ENCODE assay signal across 8 cellular contexts in genomic region chr21:46368533-46369285, GRCh38. TPM values are rescaled to one million over a fixed set of nuclear protein-coding genes. Genes with fewer than 3 reads are reported as not detected.
DNase-seq lines count a peak whose midpoint lies in the region; ATAC-seq and TF ChIP-seq lines count a peak whose summit lies in the region.

No MANE protein-coding gene starts in this region.

- no peaks in the 10 kb centered on the region for H3K4me1 Mint-ChIP-seq in GM23338
- peaks cover 16 to 17% of the 10 kb centered on the region in 2 donors for H3K4me1 Mint-ChIP-seq in natural killer cell

- H3K4me3 ChIP-seq in GM12864 (ENCODE audit: low read depth, low read length) (peak overlapping the region; percentile 18; the same call in 1 of the 2 replicates), GM23338 (no peak overlapping the region), uterus (no peak overlapping the region)

- H3F3A ChIP-seq in GM23338 (replicated peaks; ENCODE audit: low read depth), result peaks cover 23% of the 10 kb centered on the region; the same call in 1 of the 2 replicates

- TF ChIP-seq POLR2A in uterus (IDR thresholded peaks at IDR 0.05), result no peak

- DNase-seq in GM12864 (ENCODE audit: low read depth), result no peak
- DNase-seq in GM23338 (ENCODE audit: low spot score), result no peak
- peak; percentile 15 for DNase-seq in activated CD4-positive, alpha-beta T cell treated with anti-CD3 and anti-CD28 coated beads, Interleukin-2, amount 50 U/mL, for 1 hour
- DNase-seq in natural killer cell, result peak; percentile 30
- no peak for DNase-seq in uterus
- no peak for DNase-seq in epidermal melanocyte (ENCODE audit: insufficient read length, low spot score)
- no peak for DNase-seq in hippocampal formation (lab: John Stamatoyannopoulos, UW)
- DNase-seq in DMS53 treated with DMSO at 0.1 percent for 48 hours (lab: John Stamatoyannopoulos, UW; ENCODE audit: unreplicated experiment), result no peak

- H3K36me3 ChIP-seq in GM23338 (ENCODE audit: insufficient read depth) (peaks cover under 1% of the 10 kb centered on the region; the same call in 1 of the 2 replicates), uterus (no peaks in the 10 kb centered on the region)

- H3K9me2 ChIP-seq in GM23338 (ENCODE audit: insufficient read depth), result no peaks in the 10 kb centered on the region

- no peaks in the 10 kb centered on the region for H3K9me3 ChIP-seq in uterus

- ATAC-seq in GM23338 (no peak), natural killer cell (peak; percentile 75 to 89 (median 86))

- H3K27ac Mint-ChIP-seq in GM23338 (peak overlapping the region; percentile 26; the same call in 1 of the 2 replicates), natural killer cell (peak overlapping the region; percentile 67 to 68)

- no peak for TF ChIP-seq CTCF in GM12864 (IDR thresholded peaks at IDR 0.05; ENCODE audit: low read depth, low read length, missing control alignments)
- no peak for TF ChIP-seq CTCF in GM23338 (conservative IDR thresholded peaks at IDR 0.05; ENCODE audit: low read depth in 2 of 2)
- no peak for TF ChIP-seq CTCF in natural killer cell (IDR thresholded peaks at IDR 0.05)
- no peak for TF ChIP-seq CTCF in uterus (IDR thresholded peaks at IDR 0.05)

- intact Hi-C loops in natural killer cell (cut with micrococcal nuclease) (no loop called here), uterus (cut with DNase I; ENCODE audit: low total_unique reads) (no loop called here)

- peaks cover 2% of the 10 kb centered on the region; the same call in 1 of the 2 replicates for H4K20me1 ChIP-seq in GM23338 (replicated peaks; ENCODE audit: insufficient read depth)

- H3K27me3 ChIP-seq in GM23338 (ENCODE audit: insufficient read depth), result no peaks in the 10 kb centered on the region
- H3K27me3 ChIP-seq in uterus, result no peaks in the 10 kb centered on the region

- no peak overlapping the region for H3K4me2 ChIP-seq in GM23338

- H3K79me2 ChIP-seq in GM23338 (replicated peaks; ENCODE audit: insufficient read depth), result peaks cover 43% of the 10 kb centered on the region

- H3K4me1 ChIP-seq in GM23338 (ENCODE audit: insufficient read depth), result no peaks in the 10 kb centered on the region
- H3K4me1 ChIP-seq in uterus, result no peaks in the 10 kb centered on the region

- H3K27me3 Mint-ChIP-seq in GM23338 (ENCODE audit: insufficient read depth, low read depth, poor library complexity) (peaks cover 16% of the 10 kb centered on the region), natural killer cell (ENCODE audit: low read depth in 2 of 2) (no peaks in the 10 kb centered on the region)

- H3K36me3 Mint-ChIP-seq in GM23338 (ENCODE audit: low read depth) (peaks cover 63% of the 10 kb centered on the region), natural killer cell (no peaks in the 10 kb centered on the region)

- no peak overlapping the region for H2AFZ ChIP-seq in GM23338

- H3K9me3 Mint-ChIP-seq in GM23338, result peaks cover 6% of the 10 kb centered on the region; the same call in 2 of the 3 replicates
- H3K9me3 Mint-ChIP-seq in natural killer cell, result no peaks in the 10 kb centered on the region

- peak overlapping the region; percentile 72; the same call in 1 of the 2 replicates for H3K27ac ChIP-seq in GM23338 (ENCODE audit: low read depth)
- no peak overlapping the region for H3K27ac ChIP-seq in uterus

- H3K4me3 Mint-ChIP-seq in GM23338 (no peak overlapping the region), natural killer cell (peak overlapping the region; percentile 45)

TF ChIP-seq in GM23338, 12 proteins besides CTCF, POLR2A, EP300 and RAD21 (continues in another document):
- TF ChIP-seq ZNF462 (CRISPR knock-in tag; IDR thresholded peaks at IDR 0.05) (no peak), ZNF331 (CRISPR knock-in tag; IDR thresholded peaks at IDR 0.05; ENCODE audit: low read depth) (no peak), JUNB (IDR thresholded peaks at IDR 0.05; ENCODE audit: unreplicated experiment) (no peak), EZH2 (IDR thresholded peaks at IDR 0.05; ENCODE audit: low read depth, unreplicated experiment) (no peak), ZNF114 (CRISPR knock-in tag; IDR thresholded peaks at IDR 0.05) (no peak), POLR2AphosphoS5 (IDR thresholded peaks at IDR 0.05; ENCODE audit: low read depth) (no peak), NANOG (IDR thresholded peaks at IDR 0.05; ENCODE audit: borderline replicate concordance) (no peak), EZH2phosphoT487 (IDR thresholded peaks at IDR 0.05; ENCODE audit: unreplicated experiment) (no peak), STAT1 (IDR thresholded peaks at IDR 0.05; ENCODE audit: unreplicated experiment) (no peak)

RNA-seq across cellular contexts. Expression of gene PCNT, which starts 44.8 kb away (rescaled TPM):
- 38.4 and 39.6 TPM in 2 replicates for total RNA-seq in GM23338 (2014; rRNA removed; shearing (Covaris generic))
- polyA plus RNA-seq in GM23338 (2016; fragmentation: Nextera tagmentation; extraction: Ambion mirVana), result 39.6 and 46.1 TPM in 2 replicates
- total RNA-seq in natural killer cell (10 to 100 TPM; 83.6 to 94.9 (median 84.0) TPM), uterus (10 to 100 TPM in 2 of 4 donors, 1 to 10 TPM in 2; 6.2 to 29.7 (median 17.1) TPM)

RNA-seq across cellular contexts. Expression of gene C21orf58, which starts 45.0 kb away (rescaled TPM):
- 14.9 and 17.7 TPM in 2 replicates for total RNA-seq in GM23338 (2014; rRNA removed; shearing (Covaris generic))
- polyA plus RNA-seq in GM23338 (2016; fragmentation: Nextera tagmentation; extraction: Ambion mirVana), result 22.4 and 23.9 TPM in 2 replicates
- 1 to 10 TPM; 4.0 to 8.9 (median 5.2) TPM for total RNA-seq in natural killer cell
- 1 to 10 TPM in 3 of 4 donors, under 1 TPM in 1; 0.88 to 9.4 (median 5.6) TPM for total RNA-seq in uterus

Comparison
In these comparisons a context has a peak if more than half of its experiments do, and no peak if none do; other contexts are left out.
1. DNase-seq: peak in activated CD4-positive, alpha-beta T cell treated with anti-CD3 and anti-CD28 coated beads, Interleukin-2, amount 50 U/mL, for 1 hour (single experiment) and natural killer cell (single experiment); none in GM12864 (single experiment), GM23338 (single experiment), uterus (0 of 2), epidermal melanocyte (single experiment), hippocampal formation (0 of 2) and DMS53 treated with DMSO at 0.1 percent for 48 hours (single experiment).